ENCODE assay signal across 8 cellular contexts in the genomic region with DNA sequence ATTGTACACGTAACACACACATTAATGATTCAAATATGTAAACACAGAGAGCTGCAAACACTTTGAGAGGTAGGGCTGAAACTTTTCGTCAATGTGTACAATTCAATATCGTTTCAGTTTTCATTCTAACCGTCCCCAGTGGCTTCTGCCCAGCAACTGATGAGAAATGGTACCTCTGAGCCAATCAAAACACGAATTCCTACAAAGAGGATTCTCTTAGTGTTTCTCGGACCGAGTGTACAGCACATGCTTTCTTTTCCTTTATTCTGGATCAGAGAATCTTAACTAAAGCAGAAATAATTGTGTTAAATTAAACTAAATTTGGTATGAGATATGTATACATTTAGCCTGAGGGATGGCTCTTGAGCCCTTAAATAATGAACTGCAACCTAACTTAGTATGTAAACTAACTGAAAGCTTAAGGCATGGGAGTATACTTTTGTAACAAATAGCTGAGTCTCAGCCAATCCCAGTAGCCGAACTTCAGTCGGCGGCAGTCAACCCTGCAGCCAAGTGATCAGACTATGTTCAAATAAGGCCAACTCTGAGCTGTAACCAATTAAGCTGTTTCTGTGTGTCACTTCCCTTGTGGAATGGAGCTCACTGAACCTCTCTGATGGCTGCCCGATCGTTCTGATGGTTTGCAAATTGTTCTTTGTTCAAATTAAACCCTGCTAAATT. TPM values are rescaled to one million over a fixed set of nuclear protein-coding genes. Genes with fewer than 3 reads are reported as not detected.
DNase-seq lines count a peak whose midpoint lies in the region; ATAC-seq and TF ChIP-seq lines count a peak whose summit lies in the region.

No MANE protein-coding gene starts in this region.

- CTCF ChIA-PET in PC-9 (lab: Charles Lee): no interaction called here
- CTCF ChIA-PET in naive thymus-derived CD4-positive, alpha-beta T cell (lab: Charles Lee): interaction anchor here (0.5 to 1.2 kb wide), 5 partner anchors 11 to 133 kb away, joined by 3 read pairs; no protein-coding TSS in a partner anchor

- H3K9me3 Mint-ChIP-seq in activated T-cell treated with anti-CD3 and anti-CD28 coated beads, Interleukin-2, amount 50 U/mL, for 4 hours: peaks cover 7% of the 10 kb centered on the region
- H3K9me3 Mint-ChIP-seq in naive thymus-derived CD4-positive, alpha-beta T cell: peaks cover 0 to 22% (median 6%) of the 10 kb centered on the region in 11 donors
- peaks cover 8% of the 10 kb centered on the region for H3K9me3 Mint-ChIP-seq in stimulated activated memory B cell treated with anti-CD40 and anti-IgM and Interleukin-4, amounts not matched to agents 10 μg/mL and 1 μg/mL and 100 μg/mL, for 72 hours

- no peaks in the 10 kb centered on the region for H3K27me3 Mint-ChIP-seq in activated T-cell treated with anti-CD3 and anti-CD28 coated beads, Interleukin-2, amount 50 U/mL, for 4 hours (ENCODE audit: low read depth)
- no peaks in the 10 kb centered on the region for H3K27me3 Mint-ChIP-seq in naive thymus-derived CD4-positive, alpha-beta T cell
- no peaks in the 10 kb centered on the region for H3K27me3 Mint-ChIP-seq in stimulated activated memory B cell treated with anti-CD40 and anti-IgM and Interleukin-4, amounts not matched to agents 10 μg/mL and 1 μg/mL and 100 μg/mL, for 72 hours

- intact Hi-C loops in PC-9 (cut with micrococcal nuclease; ENCODE audit: unreplicated experiment) (no loop called here), esophagus squamous epithelium (cut with DNase I) (no loop called here)
- intact Hi-C loops in naive thymus-derived CD4-positive, alpha-beta T cell (cut with micrococcal nuclease): loop anchor here (1.0 to 10.0 kb wide), 22 partner anchors 17 to 453 kb away; a partner anchor contains a TSS

- peaks cover 14% of the 10 kb centered on the region; the same call in 1 of the 2 replicates for H3F3A ChIP-seq in PC-9 (ENCODE audit: insufficient read depth, low read depth)

- POLR2A ChIA-PET in PC-9 (lab: Charles Lee; ENCODE audit: unreplicated experiment): interaction anchor here (0.5 to 1.0 kb wide), 10 partner anchors 33 to 860 kb away, joined by 3 to 17 read pairs (median 4); a partner anchor contains a TSS
- POLR2A ChIA-PET in naive thymus-derived CD4-positive, alpha-beta T cell (lab: Charles Lee): interaction anchor here (0.5 to 5.3 kb wide), 61 partner anchors 10 to 1541 kb away, joined by 3 to 51 read pairs (median 5); a partner anchor contains a TSS

- DNase-seq in COR-L47 (lab: John Stamatoyannopoulos, UW) (peak; percentile 80), HT1080 (ENCODE audit: low read depth) (peak; percentile 96), PC-9 (peak; percentile 75 to 88), esophagus squamous epithelium (lab: John Stamatoyannopoulos, UW) (peak; percentile 31)
- DNase-seq in activated T-cell treated with anti-CD3 and anti-CD28 coated beads, Interleukin-2, amount 50 U/mL, for 4 hours: peak; percentile 70
- peak; percentile 37 to 94 (median 90) for DNase-seq in naive thymus-derived CD4-positive, alpha-beta T cell

- TF ChIP-seq POLR2A in esophagus squamous epithelium (IDR thresholded peaks at IDR 0.05): peak in 3 of 4 donors; percentile 63 to 91 (median 80)

- H3K27ac ChIP-seq in PC-9 (peak overlapping the region; percentile 76), esophagus squamous epithelium (peak overlapping the region; percentile 81 to 94 (median 93))
- H3K27ac ChIP-seq in naive thymus-derived CD4-positive, alpha-beta T cell (ENCODE audit: low read depth, low read length): peak overlapping the region; percentile 91

- no peaks in the 10 kb centered on the region for H3K27me3 ChIP-seq in PC-9 (ENCODE audit: insufficient read depth, low read depth)
- no peaks in the 10 kb centered on the region for H3K27me3 ChIP-seq in esophagus squamous epithelium
- H3K27me3 ChIP-seq in naive thymus-derived CD4-positive, alpha-beta T cell (ENCODE audit: control insufficient read depth in 2 of 2, insufficient read depth in 2 of 2, low read length in 2 of 2): no peaks in the 10 kb centered on the region

- peak overlapping the region; percentile 98 to 100 (median 100) for H3K27ac Mint-ChIP-seq in naive thymus-derived CD4-positive, alpha-beta T cell
- peak overlapping the region; percentile 100 for H3K27ac Mint-ChIP-seq in stimulated activated memory B cell treated with anti-CD40 and anti-IgM and Interleukin-4, amounts not matched to agents 10 μg/mL and 1 μg/mL and 100 μg/mL, for 72 hours

- H3K4me3 Mint-ChIP-seq in activated T-cell treated with anti-CD3 and anti-CD28 coated beads, Interleukin-2, amount 50 U/mL, for 4 hours: peak overlapping the region; percentile 99
- peak overlapping the region; percentile 88 to 100 (median 97) for H3K4me3 Mint-ChIP-seq in naive thymus-derived CD4-positive, alpha-beta T cell
- H3K4me3 Mint-ChIP-seq in stimulated activated memory B cell treated with anti-CD40 and anti-IgM and Interleukin-4, amounts not matched to agents 10 μg/mL and 1 μg/mL and 100 μg/mL, for 72 hours: peak overlapping the region; percentile 99

- H3K4me3 ChIP-seq in PC-9 (peak overlapping the region; percentile 62), esophagus squamous epithelium (peak overlapping the region; percentile 30 to 69 (median 50))
- peak overlapping the region; percentile 67 for H3K4me3 ChIP-seq in naive thymus-derived CD4-positive, alpha-beta T cell (ENCODE audit: low read length)

- peaks cover 16% of the 10 kb centered on the region for H3K36me3 Mint-ChIP-seq in activated T-cell treated with anti-CD3 and anti-CD28 coated beads, Interleukin-2, amount 50 U/mL, for 4 hours (ENCODE audit: insufficient read depth)
- H3K36me3 Mint-ChIP-seq in naive thymus-derived CD4-positive, alpha-beta T cell: peaks cover 10 to 38% (median 16%) of the 10 kb centered on the region in 5 donors
- peaks cover 28% of the 10 kb centered on the region for H3K36me3 Mint-ChIP-seq in stimulated activated memory B cell treated with anti-CD40 and anti-IgM and Interleukin-4, amounts not matched to agents 10 μg/mL and 1 μg/mL and 100 μg/mL, for 72 hours

- H3K4me1 ChIP-seq in PC-9 (replicated peaks; ENCODE audit: insufficient read depth) (peaks cover 29% of the 10 kb centered on the region), esophagus squamous epithelium (peaks cover 8 to 32% (median 9%) of the 10 kb centered on the region in 3 donors)
- peaks cover 33% of the 10 kb centered on the region in 2 donors for H3K4me1 ChIP-seq in naive thymus-derived CD4-positive, alpha-beta T cell (ENCODE audit: control insufficient read depth in 2 of 2, insufficient read depth in 2 of 2, low read length in 2 of 2)

- peak overlapping the region; percentile 79 for H2AFZ ChIP-seq in PC-9

- ATAC-seq in GM21367 (IDR thresholded peaks at IDR 0.05; ENCODE audit: unreplicated experiment): peak; percentile 92
- peak; percentile 98 to 99 for ATAC-seq in activated T-cell treated with anti-CD3 and anti-CD28 coated beads, Interleukin-2, amount 50 U/mL, for 4 hours
- peak; percentile 96 for ATAC-seq in naive thymus-derived CD4-positive, alpha-beta T cell
- ATAC-seq in stimulated activated memory B cell treated with anti-CD40 and anti-IgM and Interleukin-4, amounts not matched to agents 10 μg/mL and 1 μg/mL and 100 μg/mL, for 72 hours: peak; percentile 98

- no peaks in the 10 kb centered on the region for H4K20me1 ChIP-seq in PC-9 (ENCODE audit: insufficient read depth)

- WGBS in esophagus squamous epithelium, 2 donors: 0% methylated on average over 12 of the region's 12 CpGs

- H3K36me3 ChIP-seq in PC-9 (ENCODE audit: low read depth) (no peaks in the 10 kb centered on the region), esophagus squamous epithelium (peaks cover 0 to 16% (median 2%) of the 10 kb centered on the region in 3 donors)
- H3K36me3 ChIP-seq in naive thymus-derived CD4-positive, alpha-beta T cell (ENCODE audit: control insufficient read depth in 2 of 3, insufficient read depth in 3 of 3, low read length in 3 of 3): peaks cover 0 to 3% (median 3%) of the 10 kb centered on the region in 3 experiments

- no TSS peak for BruUV-seq in PC-9 (replicated peaks; lab: Mats Ljungman, UMichigan)

- H3K79me2 ChIP-seq in PC-9 (ENCODE audit: low read depth): no peaks in the 10 kb centered on the region

- peak overlapping the region; percentile 83 for H3K4me2 ChIP-seq in PC-9

- no peaks in the 10 kb centered on the region for H3K9me2 ChIP-seq in PC-9 (ENCODE audit: insufficient read depth)

- H3K4me1 Mint-ChIP-seq in activated T-cell treated with anti-CD3 and anti-CD28 coated beads, Interleukin-2, amount 50 U/mL, for 4 hours (ENCODE audit: low read depth): peaks cover 47% of the 10 kb centered on the region
- H3K4me1 Mint-ChIP-seq in naive thymus-derived CD4-positive, alpha-beta T cell: peaks cover 41 to 72% (median 64%) of the 10 kb centered on the region in 7 donors
- peaks cover 57% of the 10 kb centered on the region for H3K4me1 Mint-ChIP-seq in stimulated activated memory B cell treated with anti-CD40 and anti-IgM and Interleukin-4, amounts not matched to agents 10 μg/mL and 1 μg/mL and 100 μg/mL, for 72 hours

- H3K9me3 ChIP-seq in PC-9 (ENCODE audit: insufficient read depth, low read depth) (no peaks in the 10 kb centered on the region), esophagus squamous epithelium (no peaks in the 10 kb centered on the region)
- no peaks in the 10 kb centered on the region for H3K9me3 ChIP-seq in naive thymus-derived CD4-positive, alpha-beta T cell (ENCODE audit: control insufficient read depth in 2 of 3, low read length in 3 of 3)

- TF ChIP-seq CTCF in PC-9 (conservative IDR thresholded peaks at IDR 0.05): no peak
- no peak for TF ChIP-seq CTCF in esophagus squamous epithelium (IDR thresholded peaks at IDR 0.05)

RNA-seq across cellular contexts. Expression of a gene that starts 16.1 kb away (rescaled TPM):
- total RNA-seq in HT1080 (2014; rRNA removed; shearing (Covaris generic)): 7.9 and 8.5 TPM in 2 replicates
- 4.0 and 6.1 TPM in 2 replicates for polyA plus RNA-seq in HT1080 (2015; cell fraction: cytosol; rRNA removed)
- 13.6 and 14.7 TPM in 2 replicates for polyA plus RNA-seq in HT1080 (2015; cell fraction: nucleus; rRNA removed)
- 19.5 and 23.4 TPM in 2 replicates for total RNA-seq in PC-9 (2021)
- total RNA-seq in activated T-cell treated with anti-CD3 and anti-CD28 coated beads, Interleukin-2, amount 50 U/mL, for 4 hours: 10 to 100 TPM; 12.1 to 15.9 (median 12.5) TPM
- total RNA-seq in esophagus squamous epithelium: 10 to 100 TPM in 1 of 4 donors, 1 to 10 TPM in 3; 5.9 to 11.4 (median 7.8) TPM
- total RNA-seq in naive thymus-derived CD4-positive, alpha-beta T cell: 10 to 100 TPM; 29.0 to 54.6 (median 37.2) TPM
- polyA plus RNA-seq in naive thymus-derived CD4-positive, alpha-beta T cell: 10 to 100 TPM in 1 of 2 donors, 1 to 10 TPM in 1; 9.7 to 13.1 TPM

RNA-seq across cellular contexts. Expression of a gene that starts 26.2 kb away (rescaled TPM):
- 0.23 TPM in 1 of 2 replicates, not detected in the other for total RNA-seq in HT1080 (2014; rRNA removed; shearing (Covaris generic))
- polyA plus RNA-seq in HT1080 (2015; cell fraction: cytosol; rRNA removed): not detected in 2 replicates
- polyA plus RNA-seq in HT1080 (2015; cell fraction: nucleus; rRNA removed): not detected in 2 replicates
- total RNA-seq in PC-9 (2021) (not detected in 2 replicates), esophagus squamous epithelium (not detected)
- under 1 TPM in 1 of 3 donors, not detected in 2; 0.10 TPM for total RNA-seq in activated T-cell treated with anti-CD3 and anti-CD28 coated beads, Interleukin-2, amount 50 U/mL, for 4 hours
- not detected for total RNA-seq in naive thymus-derived CD4-positive, alpha-beta T cell
- not detected for polyA plus RNA-seq in naive thymus-derived CD4-positive, alpha-beta T cell

RNA-seq across cellular contexts. Expression of a gene that starts 33.6 kb away (rescaled TPM):
- total RNA-seq in HT1080 (2014; rRNA removed; shearing (Covaris generic)): 3.8 and 4.7 TPM in 2 replicates
- 5.5 and 6.7 TPM in 2 replicates for polyA plus RNA-seq in HT1080 (2015; cell fraction: cytosol; rRNA removed)
- 22.6 and 24.8 TPM in 2 replicates for polyA plus RNA-seq in HT1080 (2015; cell fraction: nucleus; rRNA removed)
- total RNA-seq in PC-9 (2021) (26.2 and 29.8 TPM in 2 replicates), esophagus squamous epithelium (10 to 100 TPM in 2 of 4 donors, 1 to 10 TPM in 2; 2.2 to 12.3 (median 7.9) TPM)
- 10 to 100 TPM; 11.5 to 13.9 (median 11.8) TPM for total RNA-seq in activated T-cell treated with anti-CD3 and anti-CD28 coated beads, Interleukin-2, amount 50 U/mL, for 4 hours
- 100 to 1,000 TPM in 3 of 5 experiments, 10 to 100 TPM in 2; 79.1 to 183 (median 119) TPM for total RNA-seq in naive thymus-derived CD4-positive, alpha-beta T cell
- polyA plus RNA-seq in naive thymus-derived CD4-positive, alpha-beta T cell: 10 to 100 TPM; 71.4 to 96.2 TPM

Comparison
In these comparisons a context has a peak if more than half of its experiments do, and no peak if none do; other contexts are left out.
1. Peak in every context shown above with its lines: DNase-seq, ATAC-seq, H3K4me3 ChIP-seq and H3K27ac ChIP-seq.
2. DNase-seq: peak in every context shown above with its lines; median percentile 96 in HT1080; 90 in naive thymus-derived CD4-positive, alpha-beta T cell; 82 in PC-9; 80 in COR-L47; 70 in activated T-cell treated with anti-CD3 and anti-CD28 coated beads, Interleukin-2, amount 50 U/mL, for 4 hours; 31 in esophagus squamous epithelium.
3. intact Hi-C loops: an anchor here in naive thymus-derived CD4-positive, alpha-beta T cell (1.0 to 10.0 kb wide); none called in PC-9 and esophagus squamous epithelium.